Comparison of ENCODE assay signal across 1 cellular context in genomic region chr1:30611741-30612309, GRCh38.
TF ChIP-seq lines count a peak whose summit lies in the region.

No MANE protein-coding gene starts in this region.

TF ChIP-seq in WTC11, 78 proteins besides CTCF, POLR2A, EP300 and RAD21 (continued from another document):
- TF ChIP-seq ZNF281 (CRISPR knock-in tag; IDR thresholded peaks at IDR 0.05) (no peak), ZNF317 (CRISPR knock-in tag; IDR thresholded peaks at IDR 0.05; ENCODE audit: borderline replicate concordance, low read depth) (no peak), ZBTB21 (CRISPR knock-in tag; IDR thresholded peaks at IDR 0.05; ENCODE audit: borderline replicate concordance) (no peak)
- TF ChIP-seq, protein P1, sequence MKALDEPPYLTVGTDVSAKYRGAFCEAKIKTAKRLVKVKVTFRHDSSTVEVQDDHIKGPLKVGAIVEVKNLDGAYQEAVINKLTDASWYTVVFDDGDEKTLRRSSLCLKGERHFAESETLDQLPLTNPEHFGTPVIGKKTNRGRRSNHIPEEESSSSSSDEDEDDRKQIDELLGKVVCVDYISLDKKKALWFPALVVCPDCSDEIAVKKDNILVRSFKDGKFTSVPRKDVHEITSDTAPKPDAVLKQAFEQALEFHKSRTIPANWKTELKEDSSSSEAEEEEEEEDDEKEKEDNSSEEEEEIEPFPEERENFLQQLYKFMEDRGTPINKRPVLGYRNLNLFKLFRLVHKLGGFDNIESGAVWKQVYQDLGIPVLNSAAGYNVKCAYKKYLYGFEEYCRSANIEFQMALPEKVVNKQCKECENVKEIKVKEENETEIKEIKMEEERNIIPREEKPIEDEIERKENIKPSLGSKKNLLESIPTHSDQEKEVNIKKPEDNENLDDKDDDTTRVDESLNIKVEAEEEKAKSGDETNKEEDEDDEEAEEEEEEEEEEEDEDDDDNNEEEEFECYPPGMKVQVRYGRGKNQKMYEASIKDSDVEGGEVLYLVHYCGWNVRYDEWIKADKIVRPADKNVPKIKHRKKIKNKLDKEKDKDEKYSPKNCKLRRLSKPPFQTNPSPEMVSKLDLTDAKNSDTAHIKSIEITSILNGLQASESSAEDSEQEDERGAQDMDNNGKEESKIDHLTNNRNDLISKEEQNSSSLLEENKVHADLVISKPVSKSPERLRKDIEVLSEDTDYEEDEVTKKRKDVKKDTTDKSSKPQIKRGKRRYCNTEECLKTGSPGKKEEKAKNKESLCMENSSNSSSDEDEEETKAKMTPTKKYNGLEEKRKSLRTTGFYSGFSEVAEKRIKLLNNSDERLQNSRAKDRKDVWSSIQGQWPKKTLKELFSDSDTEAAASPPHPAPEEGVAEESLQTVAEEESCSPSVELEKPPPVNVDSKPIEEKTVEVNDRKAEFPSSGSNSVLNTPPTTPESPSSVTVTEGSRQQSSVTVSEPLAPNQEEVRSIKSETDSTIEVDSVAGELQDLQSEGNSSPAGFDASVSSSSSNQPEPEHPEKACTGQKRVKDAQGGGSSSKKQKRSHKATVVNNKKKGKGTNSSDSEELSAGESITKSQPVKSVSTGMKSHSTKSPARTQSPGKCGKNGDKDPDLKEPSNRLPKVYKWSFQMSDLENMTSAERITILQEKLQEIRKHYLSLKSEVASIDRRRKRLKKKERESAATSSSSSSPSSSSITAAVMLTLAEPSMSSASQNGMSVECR (CRISPR knock-in tag; IDR thresholded peaks at IDR 0.05; ENCODE audit: borderline replicate concordance), result peak; percentile 40; the same call in 1 of the 2 replicates
